ENCODE assay signal across 10 cellular contexts in the genomic region with DNA sequence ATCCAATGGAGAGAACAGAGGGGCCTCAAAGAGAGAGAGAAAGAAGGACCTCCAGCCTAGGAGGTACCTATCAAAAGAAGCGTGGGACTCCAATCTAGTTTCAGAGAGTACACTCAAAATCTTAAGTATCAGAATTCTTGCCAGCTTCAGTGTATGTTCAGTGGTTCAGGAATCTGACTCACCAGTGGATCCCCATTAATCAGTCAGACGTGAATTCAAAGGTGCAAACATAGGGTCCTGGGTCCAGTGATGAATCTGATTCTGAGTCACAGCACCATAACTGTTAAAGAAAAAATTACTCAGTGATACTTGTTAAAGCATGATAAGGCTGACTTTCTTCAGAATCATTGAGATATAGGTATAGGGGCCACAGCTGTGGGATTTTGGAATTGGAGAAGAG. TPM values are rescaled to one million over a fixed set of nuclear protein-coding genes. Genes with fewer than 3 reads are reported as not detected.
A peak's percentile ranks its signal among the peaks of the same experiment; 100 is the strongest.
DNase-seq lines count a peak whose midpoint lies in the region; ATAC-seq and TF ChIP-seq lines count a peak whose summit lies in the region.
"Had no signal": no experiment of that assay in that cellular context is flagged by ENCODE, and none has a peak within 500 bp of the region (broad histone marks: within the 10 kb centered on the region; RNA-seq: fewer than 3 reads in every experiment).

No MANE protein-coding gene starts in this region.

- no peak overlapping the region; the same call in 1 of the 2 replicates for H3K9ac ChIP-seq in PC-3 (ENCODE audit: low read length)
- H3K9ac ChIP-seq: BLaER1 treated with 17β-estradiol and CSF1 and Interleukin-3, amounts not matched to agents 10 nM and 100 nM had no signal

- no peaks in the 10 kb centered on the region for H3K27me3 Mint-ChIP-seq in activated T-cell treated with anti-CD3 and anti-CD28 coated beads, Interleukin-2, amount 50 U/mL, for 24 hours
- no peaks in the 10 kb centered on the region for H3K27me3 Mint-ChIP-seq in stimulated activated memory B cell treated with anti-CD40 and anti-IgM and Interleukin-4, amounts not matched to agents 10 μg/mL and 1 μg/mL and 100 μg/mL, for 72 hours

- intact Hi-C loops in PC-3 (cut with micrococcal nuclease), result no loop called here

- POLR2A ChIA-PET in PC-3 (lab: Charles Lee; ENCODE audit: unreplicated experiment), result no interaction called here

- H3K9me2 ChIP-seq in PC-3 (replicated peaks; ENCODE audit: low read length), result no peaks in the 10 kb centered on the region

- H3F3A ChIP-seq in PC-3 (ENCODE audit: low read length, unreplicated experiment), result no peaks in the 10 kb centered on the region

- H3K4me3 ChIP-seq in PC-3 (ENCODE audit: low read length), result no peak overlapping the region
- H3K4me3 ChIP-seq: BLaER1 treated with 17β-estradiol and CSF1 and Interleukin-3, amounts not matched to agents 10 nM and 100 nM had no signal

- no peak for TF ChIP-seq CTCF in PC-3 (conservative IDR thresholded peaks at IDR 0.05; ENCODE audit: low read depth, low read length)

- no peaks in the 10 kb centered on the region for H3K27me3 ChIP-seq in PC-3 (ENCODE audit: low read length)
- H3K27me3 ChIP-seq: BLaER1 treated with 17β-estradiol and CSF1 and Interleukin-3, amounts not matched to agents 10 nM and 100 nM had no signal

- no TSS peak for BruUV-seq in PC-3 (replicated peaks; lab: Mats Ljungman, UMichigan)

- DNase-seq in activated T-cell treated with anti-CD3 and anti-CD28 coated beads, Interleukin-2, amount 50 U/mL, for 24 hours, result no peak
- DNase-seq in activated T-cell treated with anti-CD3 and anti-CD28 coated beads, Interleukin-2, amount 50 U/mL, for 1 hour, result no peak
- DNase-seq in PC-3, result peak; percentile 76
- DNase-seq in epithelial cell of prostate (ENCODE audit: low read depth, low spot score), result peak; percentile 89
- DNase-seq in putamen (ENCODE audit: low spot score), result no peak
- no peak for DNase-seq in NOMO-1 (lab: John Stamatoyannopoulos, UW; ENCODE audit: unreplicated experiment in 2 of 2)
- no peak for DNase-seq in NCI-H1694 treated with DMSO at 0.1 percent for 48 hours (lab: John Stamatoyannopoulos, UW)
- DNase-seq: WERI-Rb-1 had no signal

- no peaks in the 10 kb centered on the region for H4K20me1 ChIP-seq in PC-3 (ENCODE audit: low read length)

- no peak overlapping the region for H2AFZ ChIP-seq in PC-3 (ENCODE audit: low read length)

- H3K9me3 Mint-ChIP-seq in activated T-cell treated with anti-CD3 and anti-CD28 coated beads, Interleukin-2, amount 50 U/mL, for 24 hours, result no peaks in the 10 kb centered on the region
- no peaks in the 10 kb centered on the region for H3K9me3 Mint-ChIP-seq in stimulated activated memory B cell treated with anti-CD40 and anti-IgM and Interleukin-4, amounts not matched to agents 10 μg/mL and 1 μg/mL and 100 μg/mL, for 72 hours

- H3K9me3 ChIP-seq in PC-3 (ENCODE audit: low read length), result no peaks in the 10 kb centered on the region
- H3K9me3 ChIP-seq: BLaER1 treated with 17β-estradiol and CSF1 and Interleukin-3, amounts not matched to agents 10 nM and 100 nM had no signal

- H3K4me3 Mint-ChIP-seq in activated T-cell treated with anti-CD3 and anti-CD28 coated beads, Interleukin-2, amount 50 U/mL, for 24 hours, result peak overlapping the region; percentile 59
- no peak overlapping the region for H3K4me3 Mint-ChIP-seq in stimulated activated memory B cell treated with anti-CD40 and anti-IgM and Interleukin-4, amounts not matched to agents 10 μg/mL and 1 μg/mL and 100 μg/mL, for 72 hours

- no peaks in the 10 kb centered on the region for H3K36me3 ChIP-seq in PC-3 (ENCODE audit: low read depth, low read length)

- H3K4me1 ChIP-seq in PC-3 (ENCODE audit: insufficient read depth, low read length), result peaks cover 23% of the 10 kb centered on the region

- H3K36me3 Mint-ChIP-seq in activated T-cell treated with anti-CD3 and anti-CD28 coated beads, Interleukin-2, amount 50 U/mL, for 24 hours (ENCODE audit: low read depth), result peaks cover 58% of the 10 kb centered on the region
- peaks cover 32% of the 10 kb centered on the region for H3K36me3 Mint-ChIP-seq in stimulated activated memory B cell treated with anti-CD40 and anti-IgM and Interleukin-4, amounts not matched to agents 10 μg/mL and 1 μg/mL and 100 μg/mL, for 72 hours

- H3K27ac ChIP-seq in PC-3 (ENCODE audit: low read length), result peak overlapping the region; percentile 52
- peak overlapping the region; percentile 57 for H3K27ac ChIP-seq in epithelial cell of prostate
- H3K27ac ChIP-seq: BLaER1 treated with 17β-estradiol and CSF1 and Interleukin-3, amounts not matched to agents 10 nM and 100 nM; WERI-Rb-1 had no signal

- ATAC-seq in PC-3, result peak; percentile 86
- ATAC-seq in stimulated activated memory B cell treated with anti-CD40 and anti-IgM and Interleukin-4, amounts not matched to agents 10 μg/mL and 1 μg/mL and 100 μg/mL, for 72 hours, result no peak

- H3K79me2 ChIP-seq in PC-3 (ENCODE audit: low read length), result peaks cover 11% of the 10 kb centered on the region

- CTCF ChIA-PET in PC-3 (lab: Charles Lee), result no interaction called here

- 0 out of 2 replicates have a peak overlapping the region, but pooled peaks have one; percentile 5 for H3K4me2 ChIP-seq in PC-3 (ENCODE audit: low read length)
- H3K4me2 ChIP-seq: BLaER1 treated with 17β-estradiol and CSF1 and Interleukin-3, amounts not matched to agents 10 nM and 100 nM had no signal

- H3K4me1 Mint-ChIP-seq in activated T-cell treated with anti-CD3 and anti-CD28 coated beads, Interleukin-2, amount 50 U/mL, for 24 hours (ENCODE audit: low read depth), result peaks cover 41% of the 10 kb centered on the region
- H3K4me1 Mint-ChIP-seq in stimulated activated memory B cell treated with anti-CD40 and anti-IgM and Interleukin-4, amounts not matched to agents 10 μg/mL and 1 μg/mL and 100 μg/mL, for 72 hours, result peaks cover 17% of the 10 kb centered on the region

- peak overlapping the region; percentile 94 for H3K27ac Mint-ChIP-seq in activated T-cell treated with anti-CD3 and anti-CD28 coated beads, Interleukin-2, amount 50 U/mL, for 24 hours
- peak overlapping the region; percentile 53 for H3K27ac Mint-ChIP-seq in stimulated activated memory B cell treated with anti-CD40 and anti-IgM and Interleukin-4, amounts not matched to agents 10 μg/mL and 1 μg/mL and 100 μg/mL, for 72 hours

RNA-seq across cellular contexts. Expression of a gene that starts 33.2 kb away (rescaled TPM):
- total RNA-seq in PC-3 (2014; rRNA removed), result 17.8 and 22.2 TPM in 2 replicates

Comparison
In these comparisons a context has a peak if more than half of its experiments do, and no peak if none do; other contexts are left out.
1. DNase-seq: peak in PC-3 (single experiment) and epithelial cell of prostate (single experiment); none in activated T-cell treated with anti-CD3 and anti-CD28 coated beads, Interleukin-2, amount 50 U/mL, for 24 hours (single experiment), activated T-cell treated with anti-CD3 and anti-CD28 coated beads, Interleukin-2, amount 50 U/mL, for 1 hour (single experiment), putamen (single experiment), NOMO-1 (0 of 2) and NCI-H1694 treated with DMSO at 0.1 percent for 48 hours (single experiment).